Comparison of ENCODE assay signal across 9 cellular contexts in genomic region chr3:184315506-184315867, GRCh38. TPM values are rescaled to one million over a fixed set of nuclear protein-coding genes. Genes with fewer than 3 reads are reported as not detected.
DNase-seq lines count a peak whose midpoint lies in the region; ATAC-seq and TF ChIP-seq lines count a peak whose summit lies in the region.
"Had no signal": no experiment of that assay in that cellular context is flagged by ENCODE, and none has a peak within 500 bp of the region (broad histone marks: within the 10 kb centered on the region; RNA-seq: fewer than 3 reads in every experiment).

No MANE protein-coding gene starts in this region.

- no peaks in the 10 kb centered on the region for H3K27me3 Mint-ChIP-seq in activated T-cell treated with anti-CD3 and anti-CD28 coated beads, Interleukin-2, amount 50 U/mL, for 4 hours (ENCODE audit: low read depth)
- H3K27me3 Mint-ChIP-seq in dendritic cell treated with granulocyte-macrophage colony-stimulating factor and Interleukin-4, amounts not matched to agents 40 ng/mL and 50 ng/mL, for 4 days = no peaks in the 10 kb centered on the region
- peaks cover 3% of the 10 kb centered on the region for H3K27me3 Mint-ChIP-seq in nephron progenitor cell (ENCODE audit: low read depth, poor library complexity)

- ATAC-seq in activated T-cell treated with anti-CD3 and anti-CD28 coated beads, Interleukin-2, amount 50 U/mL, for 4 hours = no peak
- ATAC-seq in HG03108 (IDR thresholded peaks at IDR 0.05; ENCODE audit: unreplicated experiment) = no peak

- H3K4me3 Mint-ChIP-seq in activated T-cell treated with anti-CD3 and anti-CD28 coated beads, Interleukin-2, amount 50 U/mL, for 4 hours = peak overlapping the region; percentile 87
- H3K4me3 Mint-ChIP-seq in dendritic cell treated with granulocyte-macrophage colony-stimulating factor and Interleukin-4, amounts not matched to agents 40 ng/mL and 50 ng/mL, for 4 days = peak overlapping the region; percentile 80
- H3K4me3 Mint-ChIP-seq in nephron progenitor cell = peak overlapping the region; percentile 85

- peaks cover 32% of the 10 kb centered on the region for H3K4me1 Mint-ChIP-seq in activated T-cell treated with anti-CD3 and anti-CD28 coated beads, Interleukin-2, amount 50 U/mL, for 4 hours (ENCODE audit: low read depth)
- peaks cover 46% of the 10 kb centered on the region for H3K4me1 Mint-ChIP-seq in dendritic cell treated with granulocyte-macrophage colony-stimulating factor and Interleukin-4, amounts not matched to agents 40 ng/mL and 50 ng/mL, for 4 days (ENCODE audit: low read depth)
- H3K4me1 Mint-ChIP-seq in nephron progenitor cell = peaks cover 29% of the 10 kb centered on the region

- H3K27ac Mint-ChIP-seq in dendritic cell treated with granulocyte-macrophage colony-stimulating factor and Interleukin-4, amounts not matched to agents 40 ng/mL and 50 ng/mL, for 4 days = peak overlapping the region; percentile 72
- peak overlapping the region; percentile 83 for H3K27ac Mint-ChIP-seq in nephron progenitor cell

- no peak for TF ChIP-seq CTCF in NB4 (IDR thresholded peaks at IDR 0.05; ENCODE audit: low read depth, low read length)
- TF ChIP-seq CTCF in nephron progenitor cell (IDR thresholded peaks at IDR 0.05) = no peak

- DNase-seq in activated T-cell treated with anti-CD3 and anti-CD28 coated beads, Interleukin-2, amount 50 U/mL, for 4 hours = no peak
- DNase-seq in activated T-cell treated with anti-CD3 and anti-CD28 coated beads, Interleukin-2, amount 50 U/mL, for 1 hour = no peak
- DNase-seq in NB4 (ENCODE audit: low read depth) = peak; percentile 48
- no peak for DNase-seq in nephron progenitor cell
- DNase-seq in NCI-H2171 treated with DMSO at 0.1 percent for 48 hours (lab: John Stamatoyannopoulos, UW) = no peak
- DNase-seq in stimulated activated CD8-positive, alpha-beta memory T cell treated with anti-CD3 and anti-CD28 coated beads, Interleukin-4, amount 100 ng/mL, for 48 hours = no peak

- intact Hi-C loops in dendritic cell treated with granulocyte-macrophage colony-stimulating factor and Interleukin-4, amounts not matched to agents 40 ng/mL and 50 ng/mL, for 4 days (cut with micrococcal nuclease) = no loop called here

- no peaks in the 10 kb centered on the region for H3K9me3 Mint-ChIP-seq in activated T-cell treated with anti-CD3 and anti-CD28 coated beads, Interleukin-2, amount 50 U/mL, for 4 hours
- H3K9me3 Mint-ChIP-seq in dendritic cell treated with granulocyte-macrophage colony-stimulating factor and Interleukin-4, amounts not matched to agents 40 ng/mL and 50 ng/mL, for 4 days = no peaks in the 10 kb centered on the region
- no peaks in the 10 kb centered on the region for H3K9me3 Mint-ChIP-seq in nephron progenitor cell

- H3K36me3 Mint-ChIP-seq in activated T-cell treated with anti-CD3 and anti-CD28 coated beads, Interleukin-2, amount 50 U/mL, for 4 hours (ENCODE audit: insufficient read depth) = peaks cover 27% of the 10 kb centered on the region
- H3K36me3 Mint-ChIP-seq in dendritic cell treated with granulocyte-macrophage colony-stimulating factor and Interleukin-4, amounts not matched to agents 40 ng/mL and 50 ng/mL, for 4 days (ENCODE audit: low read depth) = peaks cover 46% of the 10 kb centered on the region
- peaks cover 28% of the 10 kb centered on the region for H3K36me3 Mint-ChIP-seq in nephron progenitor cell (ENCODE audit: low read depth)

- TF ChIP-seq POLR2A in NB4 (IDR thresholded peaks at IDR 0.05; ENCODE audit: extremely low read depth, insufficient read length) = no peak

- H3K4me3 ChIP-seq in NB4 (ENCODE audit: low read depth, low read length) = peak overlapping the region; percentile 98

RNA-seq across cellular contexts. Expression of gene EIF4G1, which starts 1.1 kb away (rescaled TPM):
- total RNA-seq in activated T-cell treated with anti-CD3 and anti-CD28 coated beads, Interleukin-2, amount 50 U/mL, for 4 hours = 1,000 to 10,000 TPM in 2 of 3 donors, 100 to 1,000 TPM in 1; 990 to 1,057 (median 1,007) TPM

RNA-seq across cellular contexts. Expression of gene PSMD2, which starts 16.4 kb away (rescaled TPM):
- total RNA-seq in activated T-cell treated with anti-CD3 and anti-CD28 coated beads, Interleukin-2, amount 50 U/mL, for 4 hours = 100 to 1,000 TPM; 497 to 520 (median 498) TPM

RNA-seq across cellular contexts. Expression of gene FAM131A, which starts 21.9 kb away (rescaled TPM):
- 1 to 10 TPM; 3.5 to 4.4 (median 3.7) TPM for total RNA-seq in activated T-cell treated with anti-CD3 and anti-CD28 coated beads, Interleukin-2, amount 50 U/mL, for 4 hours

RNA-seq across cellular contexts. Expression of gene ECE2, which starts 39.7 kb away (rescaled TPM):
- not detected for total RNA-seq in activated T-cell treated with anti-CD3 and anti-CD28 coated beads, Interleukin-2, amount 50 U/mL, for 4 hours
- total RNA-seq: dermis microvascular lymphatic vessel endothelial cell had no signal

RNA-seq across cellular contexts. Expression of gene CLCN2, which starts 45.9 kb away (rescaled TPM):
- total RNA-seq in activated T-cell treated with anti-CD3 and anti-CD28 coated beads, Interleukin-2, amount 50 U/mL, for 4 hours = 1 to 10 TPM; 4.5 to 5.2 (median 5.0) TPM
